ENCODE assay signal across 2 cellular contexts in the genomic region with DNA sequence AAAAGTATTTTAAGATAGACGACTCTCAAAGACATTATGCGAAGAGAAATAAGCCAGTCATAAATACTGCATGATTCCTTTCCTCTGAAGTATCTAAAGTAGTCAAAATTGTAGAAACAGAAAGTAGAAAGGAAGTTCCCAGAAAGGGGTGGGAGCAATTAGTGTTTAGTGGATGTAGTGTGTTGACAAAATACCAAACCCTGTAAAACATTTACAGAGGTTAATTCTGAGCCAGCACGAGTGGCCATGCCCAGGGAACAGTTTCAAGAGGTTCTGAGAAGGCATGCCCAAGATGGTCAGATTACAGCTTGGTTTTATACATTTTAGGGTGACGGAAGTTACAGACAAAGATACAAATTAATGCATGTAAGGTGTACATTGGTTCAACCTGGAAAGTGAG.
TF ChIP-seq lines count a peak whose summit lies in the region.

No MANE protein-coding gene starts in this region.

TF ChIP-seq in GM23338, 12 proteins besides CTCF, POLR2A, EP300 and RAD21 (continues in another document):
- TF ChIP-seq JUNB (IDR thresholded peaks at IDR 0.05; ENCODE audit: unreplicated experiment) (no peak), EZH2 (IDR thresholded peaks at IDR 0.05; ENCODE audit: low read depth, unreplicated experiment) (no peak), POLR2AphosphoS5 (IDR thresholded peaks at IDR 0.05; ENCODE audit: low read depth) (no peak), EZH2phosphoT487 (IDR thresholded peaks at IDR 0.05; ENCODE audit: unreplicated experiment) (no peak), NANOG (IDR thresholded peaks at IDR 0.05; ENCODE audit: borderline replicate concordance) (no peak), CREB1 (CRISPR knock-in tag; IDR thresholded peaks at IDR 0.05; ENCODE audit: low read depth) (no peak), ZNF331 (CRISPR knock-in tag; IDR thresholded peaks at IDR 0.05; ENCODE audit: low read depth) (no peak), STAT1 (IDR thresholded peaks at IDR 0.05; ENCODE audit: unreplicated experiment) (no peak), ZNF114 (CRISPR knock-in tag; IDR thresholded peaks at IDR 0.05) (no peak)
- TF ChIP-seq, protein P1, sequence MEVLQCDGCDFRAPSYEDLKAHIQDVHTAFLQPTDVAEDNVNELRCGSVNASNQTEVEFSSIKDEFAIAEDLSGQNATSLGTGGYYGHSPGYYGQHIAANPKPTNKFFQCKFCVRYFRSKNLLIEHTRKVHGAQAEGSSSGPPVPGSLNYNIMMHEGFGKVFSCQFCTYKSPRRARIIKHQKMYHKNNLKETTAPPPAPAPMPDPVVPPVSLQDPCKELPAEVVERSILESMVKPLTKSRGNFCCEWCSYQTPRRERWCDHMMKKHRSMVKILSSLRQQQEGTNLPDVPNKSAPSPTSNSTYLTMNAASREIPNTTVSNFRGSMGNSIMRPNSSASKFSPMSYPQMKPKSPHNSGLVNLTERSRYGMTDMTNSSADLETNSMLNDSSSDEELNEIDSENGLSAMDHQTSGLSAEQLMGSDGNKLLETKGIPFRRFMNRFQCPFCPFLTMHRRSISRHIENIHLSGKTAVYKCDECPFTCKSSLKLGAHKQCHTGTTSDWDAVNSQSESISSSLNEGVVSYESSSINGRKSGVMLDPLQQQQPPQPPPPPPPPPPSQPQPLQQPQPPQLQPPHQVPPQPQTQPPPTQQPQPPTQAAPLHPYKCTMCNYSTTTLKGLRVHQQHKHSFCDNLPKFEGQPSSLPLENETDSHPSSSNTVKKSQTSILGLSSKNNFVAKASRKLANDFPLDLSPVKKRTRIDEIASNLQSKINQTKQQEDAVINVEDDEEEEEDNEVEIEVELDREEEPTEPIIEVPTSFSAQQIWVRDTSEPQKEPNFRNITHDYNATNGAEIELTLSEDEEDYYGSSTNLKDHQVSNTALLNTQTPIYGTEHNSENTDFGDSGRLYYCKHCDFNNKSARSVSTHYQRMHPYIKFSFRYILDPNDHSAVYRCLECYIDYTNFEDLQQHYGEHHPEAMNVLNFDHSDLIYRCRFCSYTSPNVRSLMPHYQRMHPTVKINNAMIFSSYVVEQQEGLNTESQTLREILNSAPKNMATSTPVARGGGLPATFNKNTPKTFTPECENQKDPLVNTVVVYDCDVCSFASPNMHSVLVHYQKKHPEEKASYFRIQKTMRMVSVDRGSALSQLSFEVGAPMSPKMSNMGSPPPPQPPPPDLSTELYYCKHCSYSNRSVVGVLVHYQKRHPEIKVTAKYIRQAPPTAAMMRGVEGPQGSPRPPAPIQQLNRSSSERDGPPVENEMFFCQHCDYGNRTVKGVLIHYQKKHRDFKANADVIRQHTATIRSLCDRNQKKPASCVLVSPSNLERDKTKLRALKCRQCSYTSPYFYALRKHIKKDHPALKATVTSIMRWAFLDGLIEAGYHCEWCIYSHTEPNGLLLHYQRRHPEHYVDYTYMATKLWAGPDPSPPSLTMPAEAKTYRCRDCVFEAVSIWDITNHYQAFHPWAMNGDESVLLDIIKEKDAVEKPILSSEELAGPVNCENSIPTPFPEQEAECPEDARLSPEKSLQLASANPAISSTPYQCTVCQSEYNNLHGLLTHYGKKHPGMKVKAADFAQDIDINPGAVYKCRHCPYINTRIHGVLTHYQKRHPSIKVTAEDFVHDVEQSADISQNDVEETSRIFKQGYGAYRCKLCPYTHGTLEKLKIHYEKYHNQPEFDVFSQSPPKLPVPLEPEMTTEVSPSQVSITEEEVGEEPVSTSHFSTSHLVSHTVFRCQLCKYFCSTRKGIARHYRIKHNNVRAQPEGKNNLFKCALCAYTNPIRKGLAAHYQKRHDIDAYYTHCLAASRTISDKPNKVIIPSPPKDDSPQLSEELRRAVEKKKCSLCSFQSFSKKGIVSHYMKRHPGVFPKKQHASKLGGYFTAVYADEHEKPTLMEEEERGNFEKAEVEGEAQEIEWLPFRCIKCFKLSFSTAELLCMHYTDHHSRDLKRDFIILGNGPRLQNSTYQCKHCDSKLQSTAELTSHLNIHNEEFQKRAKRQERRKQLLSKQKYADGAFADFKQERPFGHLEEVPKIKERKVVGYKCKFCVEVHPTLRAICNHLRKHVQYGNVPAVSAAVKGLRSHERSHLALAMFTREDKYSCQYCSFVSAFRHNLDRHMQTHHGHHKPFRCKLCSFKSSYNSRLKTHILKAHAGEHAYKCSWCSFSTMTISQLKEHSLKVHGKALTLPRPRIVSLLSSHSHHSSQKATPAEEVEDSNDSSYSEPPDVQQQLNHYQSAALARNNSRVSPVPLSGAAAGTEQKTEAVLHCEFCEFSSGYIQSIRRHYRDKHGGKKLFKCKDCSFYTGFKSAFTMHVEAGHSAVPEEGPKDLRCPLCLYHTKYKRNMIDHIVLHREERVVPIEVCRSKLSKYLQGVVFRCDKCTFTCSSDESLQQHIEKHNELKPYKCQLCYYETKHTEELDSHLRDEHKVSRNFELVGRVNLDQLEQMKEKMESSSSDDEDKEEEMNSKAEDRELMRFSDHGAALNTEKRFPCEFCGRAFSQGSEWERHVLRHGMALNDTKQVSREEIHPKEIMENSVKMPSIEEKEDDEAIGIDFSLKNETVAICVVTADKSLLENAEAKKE (CRISPR knock-in tag; IDR thresholded peaks at IDR 0.05), result no peak
- TF ChIP-seq, protein P2, sequence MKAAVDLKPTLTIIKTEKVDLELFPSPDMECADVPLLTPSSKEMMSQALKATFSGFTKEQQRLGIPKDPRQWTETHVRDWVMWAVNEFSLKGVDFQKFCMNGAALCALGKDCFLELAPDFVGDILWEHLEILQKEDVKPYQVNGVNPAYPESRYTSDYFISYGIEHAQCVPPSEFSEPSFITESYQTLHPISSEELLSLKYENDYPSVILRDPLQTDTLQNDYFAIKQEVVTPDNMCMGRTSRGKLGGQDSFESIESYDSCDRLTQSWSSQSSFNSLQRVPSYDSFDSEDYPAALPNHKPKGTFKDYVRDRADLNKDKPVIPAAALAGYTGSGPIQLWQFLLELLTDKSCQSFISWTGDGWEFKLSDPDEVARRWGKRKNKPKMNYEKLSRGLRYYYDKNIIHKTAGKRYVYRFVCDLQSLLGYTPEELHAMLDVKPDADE (IDR thresholded peaks at IDR 0.05), result no peak

TF ChIP-seq in HepG2, 621 proteins besides CTCF, POLR2A, EP300 and RAD21:
- TF ChIP-seq, protein P3, sequence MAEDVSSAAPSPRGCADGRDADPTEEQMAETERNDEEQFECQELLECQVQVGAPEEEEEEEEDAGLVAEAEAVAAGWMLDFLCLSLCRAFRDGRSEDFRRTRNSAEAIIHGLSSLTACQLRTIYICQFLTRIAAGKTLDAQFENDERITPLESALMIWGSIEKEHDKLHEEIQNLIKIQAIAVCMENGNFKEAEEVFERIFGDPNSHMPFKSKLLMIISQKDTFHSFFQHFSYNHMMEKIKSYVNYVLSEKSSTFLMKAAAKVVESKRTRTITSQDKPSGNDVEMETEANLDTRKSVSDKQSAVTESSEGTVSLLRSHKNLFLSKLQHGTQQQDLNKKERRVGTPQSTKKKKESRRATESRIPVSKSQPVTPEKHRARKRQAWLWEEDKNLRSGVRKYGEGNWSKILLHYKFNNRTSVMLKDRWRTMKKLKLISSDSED (CRISPR knock-in tag; IDR thresholded peaks at IDR 0.05), result no peak
- TF ChIP-seq, protein P4, sequence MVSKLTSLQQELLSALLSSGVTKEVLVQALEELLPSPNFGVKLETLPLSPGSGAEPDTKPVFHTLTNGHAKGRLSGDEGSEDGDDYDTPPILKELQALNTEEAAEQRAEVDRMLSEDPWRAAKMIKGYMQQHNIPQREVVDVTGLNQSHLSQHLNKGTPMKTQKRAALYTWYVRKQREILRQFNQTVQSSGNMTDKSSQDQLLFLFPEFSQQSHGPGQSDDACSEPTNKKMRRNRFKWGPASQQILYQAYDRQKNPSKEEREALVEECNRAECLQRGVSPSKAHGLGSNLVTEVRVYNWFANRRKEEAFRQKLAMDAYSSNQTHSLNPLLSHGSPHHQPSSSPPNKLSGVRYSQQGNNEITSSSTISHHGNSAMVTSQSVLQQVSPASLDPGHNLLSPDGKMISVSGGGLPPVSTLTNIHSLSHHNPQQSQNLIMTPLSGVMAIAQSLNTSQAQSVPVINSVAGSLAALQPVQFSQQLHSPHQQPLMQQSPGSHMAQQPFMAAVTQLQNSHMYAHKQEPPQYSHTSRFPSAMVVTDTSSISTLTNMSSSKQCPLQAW (CRISPR knock-in tag; IDR thresholded peaks at IDR 0.05), result 0 out of 2 replicates have a peak, but pooled peaks have one; percentile 43
- no peak for TF ChIP-seq FOXP1 (IDR thresholded peaks at IDR 0.05)
- TF ChIP-seq FOXP1 (CRISPR knock-in tag; IDR thresholded peaks at IDR 0.05), result 0 out of 2 replicates have a peak, but pooled peaks have one; percentile 9
- TF ChIP-seq, protein P5, sequence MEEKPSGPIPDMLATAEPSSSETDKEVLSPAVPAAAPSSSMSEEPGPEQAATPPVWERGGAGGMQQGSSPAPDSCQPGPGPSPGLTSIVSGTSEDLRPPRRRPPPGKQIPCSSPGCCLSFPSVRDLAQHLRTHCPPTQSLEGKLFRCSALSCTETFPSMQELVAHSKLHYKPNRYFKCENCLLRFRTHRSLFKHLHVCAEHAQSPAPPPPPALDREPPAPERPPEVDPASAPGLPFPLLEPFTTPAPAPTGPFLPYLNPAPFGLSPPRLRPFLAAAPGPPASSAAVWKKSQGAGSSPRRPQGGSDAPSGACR (CRISPR knock-in tag; IDR thresholded peaks at IDR 0.05), result no peak
- TF ChIP-seq ZNF24 (IDR thresholded peaks at IDR 0.05), result no peak
- no peak for TF ChIP-seq ZSCAN29 (CRISPR knock-in tag; conservative IDR thresholded peaks at IDR 0.05)
- no peak for TF ChIP-seq ZNF292 (CRISPR knock-in tag; IDR thresholded peaks at IDR 0.05; ENCODE audit: borderline replicate concordance, low read depth)
- TF ChIP-seq ZNF564 (CRISPR knock-in tag; IDR thresholded peaks at IDR 0.05), result no peak
